Comparison of ENCODE assay signal across 8 cellular contexts in the genomic region with DNA sequence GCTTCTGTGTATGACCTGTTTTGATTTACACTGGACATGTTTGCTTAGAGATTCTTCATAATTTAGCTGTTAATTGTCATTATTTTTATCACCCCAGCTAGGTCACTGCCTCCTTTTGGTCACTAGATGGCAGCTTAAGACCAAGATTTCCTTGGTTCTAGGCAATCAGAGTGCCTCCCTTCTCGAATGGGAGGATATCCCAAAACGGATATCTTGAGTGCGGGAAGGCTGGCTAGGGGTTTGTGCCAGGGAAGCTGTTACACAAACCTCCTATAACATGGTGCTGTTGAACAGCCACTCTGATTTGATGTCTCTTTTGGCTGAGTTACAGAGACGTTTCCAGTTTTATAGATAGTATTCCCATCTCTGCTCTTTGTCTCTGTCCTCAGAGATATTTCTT.
DNase-seq lines count a peak whose midpoint lies in the region; ATAC-seq, FAIRE-seq and TF ChIP-seq lines count a peak whose summit lies in the region.

No MANE protein-coding gene starts in this region.

- 0% methylated on average over 4 of the region's 4 CpGs for whole genome bisulfite sequencing in K562 (ENCODE audit: insufficient coverage, low coverage, missing lambda C conversion rate)

- H3K27ac ChIP-seq in K562 (ENCODE audit: extremely low read depth, low read depth, low read length) (no peak overlapping the region), kidney (ENCODE audit: low read depth in 2 of 2, low read length in 2 of 2) (no peak overlapping the region), vagina (no peak overlapping the region)

- TF ChIP-seq CTCF in K562 (IDR thresholded peaks at IDR 0.05 in 2 of 3, conservative IDR thresholded peaks at IDR 0.05 in 1 of 3; ENCODE audit: insufficient read depth in 2 of 3, low read depth in 1 of 3, low read length in 3 of 3) = peak; percentile 18 to 55 (median 50); a peak in 5 of 6 replicates
- peak; percentile 57 for TF ChIP-seq CTCF in kidney (IDR thresholded peaks at IDR 0.05; ENCODE audit: borderline replicate concordance, extremely low read depth, insufficient read depth)
- TF ChIP-seq CTCF in vagina (IDR thresholded peaks at IDR 0.05) = peak in 2 of 3 experiments; percentile 8 to 12

- H3K9me3 ChIP-seq in K562 (replicated peaks; ENCODE audit: control insufficient read depth, insufficient read depth, low read depth, low read length) = no peaks in the 10 kb centered on the region
- no peaks in the 10 kb centered on the region for H3K9me3 ChIP-seq in kidney (ENCODE audit: control insufficient read depth in 1 of 2, low read length in 2 of 2)
- H3K9me3 ChIP-seq in vagina = no peaks in the 10 kb centered on the region

- TF ChIP-seq POLR2A in K562 (conservative IDR thresholded peaks at IDR 0.05) = no peak
- TF ChIP-seq POLR2A in vagina (IDR thresholded peaks at IDR 0.05) = no peak

- in situ Hi-C loops in K562 (cut with MboI) = no loop called here

- ATAC-seq in HG03108 (IDR thresholded peaks at IDR 0.05; ENCODE audit: unreplicated experiment) = peak; percentile 93
- ATAC-seq in K562 = peak; percentile 36; the same call in 1 of the 3 replicates

- no peaks in the 10 kb centered on the region for H4K20me1 ChIP-seq in K562 (replicated peaks; ENCODE audit: control insufficient read depth, insufficient read depth, low read length)

- H3K4me3 ChIP-seq in K562 = no peak overlapping the region
- H3K4me3 ChIP-seq in kidney (ENCODE audit: low read length in 2 of 2) = no peak overlapping the region
- H3K4me3 ChIP-seq in vagina = no peak overlapping the region

- H2AFZ ChIP-seq in K562 (ENCODE audit: low read depth, low read length) = no peak overlapping the region

- H3K27me3 ChIP-seq in K562 (ENCODE audit: control insufficient read depth in 2 of 2, insufficient read depth in 2 of 2, low read length in 2 of 2) = no peaks in the 10 kb centered on the region
- no peaks in the 10 kb centered on the region for H3K27me3 ChIP-seq in vagina

- no TSS peak for BruUV-seq in K562 (replicated peaks; lab: Mats Ljungman, UMichigan)

- peak; percentile 3 for DNase-seq in NK-92 treated with Interleukin-12 subunit alpha and Interleukin-12 subunit beta, amount 100 ng/mL, for 24 hours (lab: John Stamatoyannopoulos, UW)
- DNase-seq in NK-92 (lab: John Stamatoyannopoulos, UW; ENCODE audit: unreplicated experiment) = no peak
- DNase-seq in GM19239 (ENCODE audit: insufficient read length, low spot score) = peak; percentile 19
- peak; percentile 33 for DNase-seq in NCI-H345 treated with DMSO at 0.1 percent for 48 hours (lab: John Stamatoyannopoulos, UW; ENCODE audit: unreplicated experiment)
- peak; percentile 10 to 21 (median 16) for DNase-seq in K562 (ENCODE audit: extremely low read depth in 1 of 4, low spot score in 3 of 4)
- no peak for DNase-seq in kidney
- no peak for DNase-seq in vagina (ENCODE audit: extremely low spot score in 2 of 2)

- POLR2A ChIA-PET in K562 (lab: Yijun Ruan, JAX) = no interaction called here

- peak; percentile 53 to 66 for TF ChIP-seq RAD21 in K562 (CRISPR knock-in tag; conservative IDR thresholded peaks at IDR 0.05 in 1 of 2, IDR thresholded peaks at IDR 0.05 in 1 of 2)

- H3K9ac ChIP-seq in K562 (ENCODE audit: insufficient read depth in 1 of 2, low read depth in 2 of 2, low read length in 2 of 2) = no peak overlapping the region
- no peak overlapping the region for H3K9ac ChIP-seq in kidney (ENCODE audit: low read length in 2 of 2)

- intact Hi-C loops in K562 (cut with micrococcal nuclease) (loop anchor here (10.0 kb wide), 1 partner anchor 914 kb away; no protein-coding TSS in a partner anchor), kidney (cut with DNase I) (no loop called here), vagina (cut with DNase I) (no loop called here)

- no peak overlapping the region for H3K4me2 ChIP-seq in K562 (ENCODE audit: insufficient read depth, low read length)

- H3K9me1 ChIP-seq in K562 (ENCODE audit: control insufficient read depth, insufficient read depth, low read length) = no peaks in the 10 kb centered on the region

- H3K79me2 ChIP-seq in K562 (ENCODE audit: control insufficient read depth, insufficient read depth, low read length) = no peaks in the 10 kb centered on the region

- no peak for TF ChIP-seq EP300 in K562 (IDR thresholded peaks at IDR 0.05; ENCODE audit: low read length)

- H3K4me1 ChIP-seq in K562 (replicated peaks in 1 of 2; ENCODE audit: control insufficient read depth in 2 of 2, insufficient read depth in 2 of 2, low read length in 2 of 2) (no peaks in the 10 kb centered on the region), kidney (ENCODE audit: control insufficient read depth in 1 of 2, insufficient read depth in 1 of 2, low read depth in 1 of 2, low read length in 2 of 2) (no peaks in the 10 kb centered on the region), vagina (no peaks in the 10 kb centered on the region)

- no peaks in the 10 kb centered on the region for H3K36me3 ChIP-seq in K562 (ENCODE audit: control insufficient read depth, insufficient read depth, low read length)
- H3K36me3 ChIP-seq in kidney (ENCODE audit: control insufficient read depth in 1 of 2, insufficient read depth in 2 of 2, low read length in 2 of 2) = no peaks in the 10 kb centered on the region
- no peaks in the 10 kb centered on the region for H3K36me3 ChIP-seq in vagina

- CTCF ChIA-PET in K562 (lab: Yijun Ruan, JAX; ENCODE audit: low intra/inter-chr PET ratio) = no interaction called here

- FAIRE-seq in GM19239 (lab: Jason Lieb, UNC) (peak; percentile 95), K562 (lab: Jason Lieb, UNC) (no peak), kidney (lab: Jason Lieb, UNC) (no peak)

TF ChIP-seq in K562, 482 proteins besides CTCF, POLR2A, EP300 and RAD21 (continues in another document):
- TF ChIP-seq, protein P1, sequence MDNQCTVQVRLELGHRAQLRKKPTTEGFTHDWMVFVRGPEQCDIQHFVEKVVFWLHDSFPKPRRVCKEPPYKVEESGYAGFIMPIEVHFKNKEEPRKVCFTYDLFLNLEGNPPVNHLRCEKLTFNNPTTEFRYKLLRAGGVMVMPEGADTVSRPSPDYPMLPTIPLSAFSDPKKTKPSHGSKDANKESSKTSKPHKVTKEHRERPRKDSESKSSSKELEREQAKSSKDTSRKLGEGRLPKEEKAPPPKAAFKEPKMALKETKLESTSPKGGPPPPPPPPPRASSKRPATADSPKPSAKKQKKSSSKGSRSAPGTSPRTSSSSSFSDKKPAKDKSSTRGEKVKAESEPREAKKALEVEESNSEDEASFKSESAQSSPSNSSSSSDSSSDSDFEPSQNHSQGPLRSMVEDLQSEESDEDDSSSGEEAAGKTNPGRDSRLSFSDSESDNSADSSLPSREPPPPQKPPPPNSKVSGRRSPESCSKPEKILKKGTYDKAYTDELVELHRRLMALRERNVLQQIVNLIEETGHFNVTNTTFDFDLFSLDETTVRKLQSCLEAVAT (IDR thresholded peaks at IDR 0.05) = no peak
- TF ChIP-seq, protein P2, sequence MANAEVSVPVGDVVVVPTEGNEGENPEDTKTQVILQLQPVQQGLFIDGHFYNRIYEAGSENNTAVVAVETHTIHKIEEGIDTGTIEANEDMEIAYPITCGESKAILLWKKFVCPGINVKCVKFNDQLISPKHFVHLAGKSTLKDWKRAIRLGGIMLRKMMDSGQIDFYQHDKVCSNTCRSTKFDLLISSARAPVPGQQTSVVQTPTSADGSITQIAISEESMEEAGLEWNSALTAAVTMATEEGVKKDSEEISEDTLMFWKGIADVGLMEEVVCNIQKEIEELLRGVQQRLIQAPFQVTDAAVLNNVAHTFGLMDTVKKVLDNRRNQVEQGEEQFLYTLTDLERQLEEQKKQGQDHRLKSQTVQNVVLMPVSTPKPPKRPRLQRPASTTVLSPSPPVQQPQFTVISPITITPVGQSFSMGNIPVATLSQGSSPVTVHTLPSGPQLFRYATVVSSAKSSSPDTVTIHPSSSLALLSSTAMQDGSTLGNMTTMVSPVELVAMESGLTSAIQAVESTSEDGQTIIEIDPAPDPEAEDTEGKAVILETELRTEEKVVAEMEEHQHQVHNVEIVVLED (CRISPR knock-in tag; IDR thresholded peaks at IDR 0.05) = no peak
- no peak for TF ChIP-seq TBL1XR1 (IDR thresholded peaks at IDR 0.05; ENCODE audit: low read length in 2 of 2)
- no peak for TF ChIP-seq FOXJ2 (tag; IDR thresholded peaks at IDR 0.05)
- no peak for TF ChIP-seq KAT7 (CRISPR knock-in tag; IDR thresholded peaks at IDR 0.05; ENCODE audit: borderline replicate concordance)
- TF ChIP-seq FOXP1 (CRISPR knock-in tag; IDR thresholded peaks at IDR 0.05) = no peak
- TF ChIP-seq ZNF354B (CRISPR knock-in tag; IDR thresholded peaks at IDR 0.05) = no peak
- TF ChIP-seq, protein P3, sequence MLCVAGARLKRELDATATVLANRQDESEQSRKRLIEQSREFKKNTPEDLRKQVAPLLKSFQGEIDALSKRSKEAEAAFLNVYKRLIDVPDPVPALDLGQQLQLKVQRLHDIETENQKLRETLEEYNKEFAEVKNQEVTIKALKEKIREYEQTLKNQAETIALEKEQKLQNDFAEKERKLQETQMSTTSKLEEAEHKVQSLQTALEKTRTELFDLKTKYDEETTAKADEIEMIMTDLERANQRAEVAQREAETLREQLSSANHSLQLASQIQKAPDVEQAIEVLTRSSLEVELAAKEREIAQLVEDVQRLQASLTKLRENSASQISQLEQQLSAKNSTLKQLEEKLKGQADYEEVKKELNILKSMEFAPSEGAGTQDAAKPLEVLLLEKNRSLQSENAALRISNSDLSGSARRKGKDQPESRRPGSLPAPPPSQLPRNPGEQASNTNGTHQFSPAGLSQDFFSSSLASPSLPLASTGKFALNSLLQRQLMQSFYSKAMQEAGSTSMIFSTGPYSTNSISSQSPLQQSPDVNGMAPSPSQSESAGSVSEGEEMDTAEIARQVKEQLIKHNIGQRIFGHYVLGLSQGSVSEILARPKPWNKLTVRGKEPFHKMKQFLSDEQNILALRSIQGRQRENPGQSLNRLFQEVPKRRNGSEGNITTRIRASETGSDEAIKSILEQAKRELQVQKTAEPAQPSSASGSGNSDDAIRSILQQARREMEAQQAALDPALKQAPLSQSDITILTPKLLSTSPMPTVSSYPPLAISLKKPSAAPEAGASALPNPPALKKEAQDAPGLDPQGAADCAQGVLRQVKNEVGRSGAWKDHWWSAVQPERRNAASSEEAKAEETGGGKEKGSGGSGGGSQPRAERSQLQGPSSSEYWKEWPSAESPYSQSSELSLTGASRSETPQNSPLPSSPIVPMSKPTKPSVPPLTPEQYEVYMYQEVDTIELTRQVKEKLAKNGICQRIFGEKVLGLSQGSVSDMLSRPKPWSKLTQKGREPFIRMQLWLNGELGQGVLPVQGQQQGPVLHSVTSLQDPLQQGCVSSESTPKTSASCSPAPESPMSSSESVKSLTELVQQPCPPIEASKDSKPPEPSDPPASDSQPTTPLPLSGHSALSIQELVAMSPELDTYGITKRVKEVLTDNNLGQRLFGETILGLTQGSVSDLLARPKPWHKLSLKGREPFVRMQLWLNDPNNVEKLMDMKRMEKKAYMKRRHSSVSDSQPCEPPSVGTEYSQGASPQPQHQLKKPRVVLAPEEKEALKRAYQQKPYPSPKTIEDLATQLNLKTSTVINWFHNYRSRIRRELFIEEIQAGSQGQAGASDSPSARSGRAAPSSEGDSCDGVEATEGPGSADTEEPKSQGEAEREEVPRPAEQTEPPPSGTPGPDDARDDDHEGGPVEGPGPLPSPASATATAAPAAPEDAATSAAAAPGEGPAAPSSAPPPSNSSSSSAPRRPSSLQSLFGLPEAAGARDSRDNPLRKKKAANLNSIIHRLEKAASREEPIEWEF (CRISPR knock-in tag; IDR thresholded peaks at IDR 0.05) = no peak
- TF ChIP-seq ZNF253 (CRISPR knock-in tag; conservative IDR thresholded peaks at IDR 0.05) = no peak

Comparison
In these comparisons a context has a peak if more than half of its experiments do, and no peak if none do; other contexts are left out.
1. DNase-seq: peak in NK-92 treated with Interleukin-12 subunit alpha and Interleukin-12 subunit beta, amount 100 ng/mL, for 24 hours (single experiment), GM19239 (single experiment), NCI-H345 treated with DMSO at 0.1 percent for 48 hours (single experiment) and K562 (4 of 4); none in NK-92 (single experiment), kidney (single experiment) and vagina (0 of 2).
2. Peak in every context shown above with its lines, with median percentiles within 50 percentile points of each other: CTCF ChIP-seq.